20 cellular contexts compared by ENCODE assay signal in genomic region chr2:165122521-165122920, GRCh38.
"Had no signal": no experiment of that assay in that cellular context is flagged by ENCODE, and none has a peak within 500 bp of the region (broad histone marks: within the 10 kb centered on the region; RNA-seq: fewer than 3 reads in every experiment).

No MANE protein-coding gene starts in this region.

- H3K27ac ChIP-seq: adrenal gland, esophagus squamous epithelium, right atrium auricular region, skin epidermis, tibial artery, WERI-Rb-1 had no signal

- H3K4me1 Mint-ChIP-seq: activated CD8-positive, alpha-beta memory T cell treated with anti-CD3 and anti-CD28 coated beads, Interleukin-2, amount 10 ng/mL, durations not matched to agents 7 days and 5 days; activated naive CD4-positive, alpha-beta T cell treated with anti-CD3 and anti-CD28 coated beads, Interleukin-2, amount 50 U/mL, for 24 hours; nephron progenitor cell had no signal

- H3K27me3 Mint-ChIP-seq: activated CD8-positive, alpha-beta memory T cell treated with anti-CD3 and anti-CD28 coated beads, Interleukin-2, amount 10 ng/mL, durations not matched to agents 7 days and 5 days; activated naive CD4-positive, alpha-beta T cell treated with anti-CD3 and anti-CD28 coated beads, Interleukin-2, amount 50 U/mL, for 24 hours; activated T-cell treated with anti-CD3 and anti-CD28 coated beads, Interleukin-2, amount 50 U/mL, for 24 hours; progenitor cell of endocrine pancreas had no signal

- H3K9me3 ChIP-seq: adrenal gland, esophagus squamous epithelium, right atrium auricular region, tibial artery had no signal

- H3K27me3 ChIP-seq: adrenal gland, esophagus squamous epithelium, right atrium auricular region, tibial artery had no signal

- H3K4me1 ChIP-seq: adrenal gland, esophagus squamous epithelium, right atrium auricular region, tibial artery had no signal

- H3K27ac Mint-ChIP-seq: activated CD8-positive, alpha-beta memory T cell treated with anti-CD3 and anti-CD28 coated beads, Interleukin-2, amount 10 ng/mL, durations not matched to agents 7 days and 5 days; activated T-cell treated with anti-CD3 and anti-CD28 coated beads, Interleukin-2, amount 50 U/mL, for 24 hours; nephron progenitor cell; progenitor cell of endocrine pancreas had no signal

- H3K36me3 ChIP-seq: adrenal gland, esophagus squamous epithelium, right atrium auricular region, tibial artery, WERI-Rb-1 had no signal

- H3K4me3 Mint-ChIP-seq: activated CD8-positive, alpha-beta memory T cell treated with anti-CD3 and anti-CD28 coated beads, Interleukin-2, amount 10 ng/mL, durations not matched to agents 7 days and 5 days; activated naive CD4-positive, alpha-beta T cell treated with anti-CD3 and anti-CD28 coated beads, Interleukin-2, amount 50 U/mL, for 24 hours; activated T-cell treated with anti-CD3 and anti-CD28 coated beads, Interleukin-2, amount 50 U/mL, for 24 hours; nephron progenitor cell had no signal

- DNase-seq: activated CD4-positive, alpha-beta T cell treated with anti-CD3 and anti-CD28 coated beads, Interleukin-2, amount 50 U/mL, for 48 hours; activated CD8-positive, alpha-beta memory T cell treated with anti-CD3 and anti-CD28 coated beads, Interleukin-2, amount 10 ng/mL, durations not matched to agents 7 days and 5 days; activated effector memory CD4-positive, alpha-beta T cell treated with anti-CD3 and anti-CD28 coated beads, Interleukin-2, amount 50 U/mL, for 16 hours; activated T-cell treated with anti-CD3 and anti-CD28 coated beads, Interleukin-2, amount 50 U/mL, for 24 hours; adrenal gland; central memory CD4-positive, alpha-beta T cell; cortex of kidney; effector CD4-positive, alpha-beta T cell; esophagus squamous epithelium; glutamatergic neuron; left ventricle myocardium superior; nephron progenitor cell; stimulated activated CD4-positive, alpha-beta T cell treated with anti-CD3 and anti-CD28 coated beads, Interleukin-4, amount 100 ng/mL, for 24 hours; stimulated activated naive CD4-positive, alpha-beta T cell; tibial artery; WERI-Rb-1 had no signal

- H3K36me3 Mint-ChIP-seq: activated CD8-positive, alpha-beta memory T cell treated with anti-CD3 and anti-CD28 coated beads, Interleukin-2, amount 10 ng/mL, durations not matched to agents 7 days and 5 days; activated naive CD4-positive, alpha-beta T cell treated with anti-CD3 and anti-CD28 coated beads, Interleukin-2, amount 50 U/mL, for 24 hours had no signal

- H3K9me3 Mint-ChIP-seq: nephron progenitor cell had no signal

- H3K4me3 ChIP-seq: adrenal gland, esophagus squamous epithelium, right atrium auricular region, skin epidermis, tibial artery had no signal
